In genomic region chr15:78057803-78058202, GRCh38 we compare ENCODE assay signal across 12 cellular contexts. TPM values are rescaled to one million over a fixed set of nuclear protein-coding genes. Genes with fewer than 3 reads are reported as not detected.
DNase-seq lines count a peak whose midpoint lies in the region; ATAC-seq and TF ChIP-seq lines count a peak whose summit lies in the region.
"Had no signal": no experiment of that assay in that cellular context is flagged by ENCODE, and none has a peak within 500 bp of the region (broad histone marks: within the 10 kb centered on the region; RNA-seq: fewer than 3 reads in every experiment).

No MANE protein-coding gene starts in this region.

- H3K4me1 Mint-ChIP-seq in CD4-positive, CD25-positive, alpha-beta regulatory T cell: peaks cover 33 to 80% (median 72%) of the 10 kb centered on the region in 4 donors
- peaks cover 74% of the 10 kb centered on the region for H3K4me1 Mint-ChIP-seq in dendritic cell treated with granulocyte-macrophage colony-stimulating factor and Interleukin-4, amounts not matched to agents 40 ng/mL and 50 ng/mL, for 4 days (ENCODE audit: low read depth)

- H3K4me3 Mint-ChIP-seq in CD4-positive, CD25-positive, alpha-beta regulatory T cell: peak overlapping the region in 2 of 4 donors; percentile 36 to 54
- H3K4me3 Mint-ChIP-seq in dendritic cell treated with granulocyte-macrophage colony-stimulating factor and Interleukin-4, amounts not matched to agents 40 ng/mL and 50 ng/mL, for 4 days: no peak overlapping the region

- CTCF ChIA-PET in PC-9 (lab: Charles Lee): no interaction called here

- no peaks in the 10 kb centered on the region for H3K27me3 ChIP-seq in CD4-positive, CD25-positive, alpha-beta regulatory T cell (ENCODE audit: control insufficient read depth, insufficient read depth, low read length)
- H3K27me3 ChIP-seq in PC-9 (ENCODE audit: insufficient read depth, low read depth): no peaks in the 10 kb centered on the region
- H3K27me3 ChIP-seq in foreskin keratinocyte: no peaks in the 10 kb centered on the region
- H3K27me3 ChIP-seq: SJCRH30 had no signal

- H3K79me2 ChIP-seq in PC-9 (ENCODE audit: low read depth): peaks cover 15% of the 10 kb centered on the region

- H3F3A ChIP-seq in PC-9 (ENCODE audit: insufficient read depth, low read depth): peaks cover 20% of the 10 kb centered on the region; the same call in 1 of the 2 replicates

- intact Hi-C loops in PC-9 (cut with micrococcal nuclease; ENCODE audit: unreplicated experiment): no loop called here
- intact Hi-C loops in dendritic cell treated with granulocyte-macrophage colony-stimulating factor and Interleukin-4, amounts not matched to agents 40 ng/mL and 50 ng/mL, for 4 days (cut with micrococcal nuclease): no loop called here

- H3K9me3 ChIP-seq in CD4-positive, CD25-positive, alpha-beta regulatory T cell (ENCODE audit: control insufficient read depth in 2 of 2, low read length in 2 of 2): no peaks in the 10 kb centered on the region
- H3K9me3 ChIP-seq in PC-9 (ENCODE audit: insufficient read depth, low read depth): no peaks in the 10 kb centered on the region
- H3K9me3 ChIP-seq: SJCRH30 had no signal

- POLR2A ChIA-PET in PC-9 (lab: Charles Lee; ENCODE audit: unreplicated experiment): no interaction called here

- no peak overlapping the region for H2AFZ ChIP-seq in PC-9

- peaks cover 88% of the 10 kb centered on the region for H3K4me1 ChIP-seq in CD4-positive, CD25-positive, alpha-beta regulatory T cell (ENCODE audit: control insufficient read depth, insufficient read depth, low read length, poor library complexity, severe bottlenecking)
- H3K4me1 ChIP-seq in PC-9 (replicated peaks; ENCODE audit: insufficient read depth) (peaks cover 46% of the 10 kb centered on the region), foreskin keratinocyte (peaks cover 29% of the 10 kb centered on the region)

- peak overlapping the region; percentile 52 to 97 (median 86) for H3K27ac Mint-ChIP-seq in CD4-positive, CD25-positive, alpha-beta regulatory T cell
- H3K27ac Mint-ChIP-seq in dendritic cell treated with granulocyte-macrophage colony-stimulating factor and Interleukin-4, amounts not matched to agents 40 ng/mL and 50 ng/mL, for 4 days: peak overlapping the region; percentile 89

- H3K9me3 Mint-ChIP-seq in CD4-positive, CD25-positive, alpha-beta regulatory T cell: no peaks in the 10 kb centered on the region
- H3K9me3 Mint-ChIP-seq in dendritic cell treated with granulocyte-macrophage colony-stimulating factor and Interleukin-4, amounts not matched to agents 40 ng/mL and 50 ng/mL, for 4 days: no peaks in the 10 kb centered on the region

- H3K36me3 Mint-ChIP-seq in CD4-positive, CD25-positive, alpha-beta regulatory T cell: peaks cover 13% of the 10 kb centered on the region
- peaks cover 34% of the 10 kb centered on the region for H3K36me3 Mint-ChIP-seq in dendritic cell treated with granulocyte-macrophage colony-stimulating factor and Interleukin-4, amounts not matched to agents 40 ng/mL and 50 ng/mL, for 4 days (ENCODE audit: low read depth)

- DNase-seq in CD4-positive, CD25-positive, alpha-beta regulatory T cell: no peak
- no peak for DNase-seq in PC-9
- no peak for DNase-seq in NCI-H2171 (lab: John Stamatoyannopoulos, UW)
- no peak for DNase-seq in AML-193 (lab: John Stamatoyannopoulos, UW)
- no peak for DNase-seq in foreskin keratinocyte
- DNase-seq: activated CD4-positive, alpha-beta T cell treated with anti-CD3 and anti-CD28 coated beads, Interleukin-2, amount 50 U/mL, for 48 hours; anterior cingulate cortex; SJCRH30 had no signal

- ATAC-seq in CD4-positive, CD25-positive, alpha-beta regulatory T cell (ENCODE audit: low read depth in 2 of 2): no peak
- ATAC-seq in GM21447 (IDR thresholded peaks at IDR 0.05; ENCODE audit: unreplicated experiment) (no peak), foreskin keratinocyte (no peak)

- no peaks in the 10 kb centered on the region for H3K27me3 Mint-ChIP-seq in CD4-positive, CD25-positive, alpha-beta regulatory T cell
- no peaks in the 10 kb centered on the region for H3K27me3 Mint-ChIP-seq in dendritic cell treated with granulocyte-macrophage colony-stimulating factor and Interleukin-4, amounts not matched to agents 40 ng/mL and 50 ng/mL, for 4 days

- TF ChIP-seq CTCF in PC-9 (conservative IDR thresholded peaks at IDR 0.05) (no peak), foreskin keratinocyte (conservative IDR thresholded peaks at IDR 0.05) (no peak)

- peak overlapping the region; percentile 84 for H3K27ac ChIP-seq in CD4-positive, CD25-positive, alpha-beta regulatory T cell (ENCODE audit: insufficient read depth, low read length, poor library complexity, severe bottlenecking)
- peak overlapping the region; percentile 62; the same call in 1 of the 2 replicates for H3K27ac ChIP-seq in PC-9
- H3K27ac ChIP-seq in skin epidermis: peak overlapping the region in 19 of 21 experiments; percentile 43 to 95 (median 78)
- H3K27ac ChIP-seq in foreskin keratinocyte: no peak overlapping the region
- H3K27ac ChIP-seq: SJCRH30 had no signal

- H4K20me1 ChIP-seq in PC-9 (ENCODE audit: insufficient read depth): no peaks in the 10 kb centered on the region; the same call in 1 of the 2 replicates

- H3K9me2 ChIP-seq in PC-9 (ENCODE audit: insufficient read depth): no peaks in the 10 kb centered on the region

- peak overlapping the region; percentile 66; the same call in 1 of the 2 replicates for H3K4me2 ChIP-seq in PC-9

- no TSS peak for BruUV-seq in PC-9 (replicated peaks; lab: Mats Ljungman, UMichigan)

- peaks cover 11% of the 10 kb centered on the region for H3K36me3 ChIP-seq in CD4-positive, CD25-positive, alpha-beta regulatory T cell (ENCODE audit: control insufficient read depth, insufficient read depth, low read length)
- H3K36me3 ChIP-seq in PC-9 (ENCODE audit: low read depth): no peaks in the 10 kb centered on the region

- no peak overlapping the region for H3K4me3 ChIP-seq in CD4-positive, CD25-positive, alpha-beta regulatory T cell (ENCODE audit: low read depth, low read length)
- H3K4me3 ChIP-seq in PC-9: no peak overlapping the region
- no peak overlapping the region for H3K4me3 ChIP-seq in skin epidermis
- H3K4me3 ChIP-seq: SJCRH30 had no signal

RNA-seq across cellular contexts. Expression of gene TBC1D2B, which starts 19.7 kb away (rescaled TPM):
- 117 TPM for total RNA-seq in CD4-positive, CD25-positive, alpha-beta regulatory T cell
- polyA plus RNA-seq in CD4-positive, CD25-positive, alpha-beta regulatory T cell: 10 to 100 TPM; 12.2 to 17.9 (median 15.4) TPM
- total RNA-seq in PC-9 (2021): 27.7 and 28.3 TPM in 2 replicates
- total RNA-seq in foreskin keratinocyte: 24.4 and 28.7 TPM in 2 replicates
- 10.6 and 11.9 TPM in 2 replicates for polyA plus RNA-seq in foreskin keratinocyte

RNA-seq across cellular contexts. Expression of gene SH2D7, which starts 34.6 kb away (rescaled TPM):
- total RNA-seq in CD4-positive, CD25-positive, alpha-beta regulatory T cell: not detected
- polyA plus RNA-seq in CD4-positive, CD25-positive, alpha-beta regulatory T cell: under 1 TPM in 1 of 4 donors, not detected in 3; 0.09 TPM
- total RNA-seq in PC-9 (2021): not detected in 2 replicates
- total RNA-seq in foreskin keratinocyte: not detected in 2 replicates
- polyA plus RNA-seq in foreskin keratinocyte: not detected in 2 replicates
- total RNA-seq: M059J had no signal
